ENCODE assay signal across 9 cellular contexts in genomic region chr11:72975778-72976520, GRCh38.
DNase-seq lines count a peak whose midpoint lies in the region; ATAC-seq, FAIRE-seq and TF ChIP-seq lines count a peak whose summit lies in the region.
"Had no signal": no experiment of that assay in that cellular context is flagged by ENCODE, and none has a peak within 500 bp of the region (broad histone marks: within the 10 kb centered on the region; RNA-seq: fewer than 3 reads in every experiment).

No MANE protein-coding gene starts in this region.

- peaks cover 9% of the 10 kb centered on the region for H3K9me3 Mint-ChIP-seq in activated CD8-positive, alpha-beta memory T cell treated with anti-CD3 and anti-CD28 coated beads, Interleukin-2, amount 10 ng/mL, durations not matched to agents 7 days and 5 days (ENCODE audit: low read depth)
- peaks cover 8% of the 10 kb centered on the region for H3K9me3 Mint-ChIP-seq in astrocyte (ENCODE audit: unreplicated experiment)
- H3K9me3 Mint-ChIP-seq in CD4-positive, alpha-beta T cell: no peaks in the 10 kb centered on the region
- H3K9me3 Mint-ChIP-seq in CD8-positive, alpha-beta T cell: peaks cover 4% of the 10 kb centered on the region

- no peak overlapping the region for H2AFZ ChIP-seq in astrocyte (ENCODE audit: low read depth, low read length)

- intact Hi-C loops in kidney (cut with DNase I): no loop called here
- intact Hi-C loops in CD4-positive, alpha-beta T cell (cut with DNase I, micrococcal nuclease): no loop called here
- intact Hi-C loops in CD8-positive, alpha-beta T cell (cut with DNase I, micrococcal nuclease): loop anchor here in 1 of 2 experiments (10.0 kb wide), 1 partner anchor 49 kb away; no protein-coding TSS in a partner anchor

- H3K27me3 ChIP-seq in astrocyte (ENCODE audit: insufficient read depth, low read length) (no peaks in the 10 kb centered on the region), upper lobe of left lung (no peaks in the 10 kb centered on the region)
- H3K27me3 ChIP-seq in CD4-positive, alpha-beta T cell (ENCODE audit: control insufficient read depth, insufficient read depth, low read length): no peaks in the 10 kb centered on the region
- no peaks in the 10 kb centered on the region for H3K27me3 ChIP-seq in CD8-positive, alpha-beta T cell (ENCODE audit: insufficient read depth, low read length)

- H3K9ac ChIP-seq in astrocyte (ENCODE audit: low read length): no peak overlapping the region
- no peak overlapping the region for H3K9ac ChIP-seq in kidney (ENCODE audit: low read length in 2 of 2)

- H3K27me3 Mint-ChIP-seq in activated CD8-positive, alpha-beta memory T cell treated with anti-CD3 and anti-CD28 coated beads, Interleukin-2, amount 10 ng/mL, durations not matched to agents 7 days and 5 days: no peaks in the 10 kb centered on the region
- no peaks in the 10 kb centered on the region for H3K27me3 Mint-ChIP-seq in astrocyte (ENCODE audit: low read depth, unreplicated experiment)
- H3K27me3 Mint-ChIP-seq in CD4-positive, alpha-beta T cell: no peaks in the 10 kb centered on the region
- H3K27me3 Mint-ChIP-seq in CD8-positive, alpha-beta T cell (ENCODE audit: low read depth): no peaks in the 10 kb centered on the region

- no peak overlapping the region for H3K4me3 Mint-ChIP-seq in activated CD8-positive, alpha-beta memory T cell treated with anti-CD3 and anti-CD28 coated beads, Interleukin-2, amount 10 ng/mL, durations not matched to agents 7 days and 5 days
- H3K4me3 Mint-ChIP-seq in astrocyte (ENCODE audit: unreplicated experiment): no peak overlapping the region
- H3K4me3 Mint-ChIP-seq in CD4-positive, alpha-beta T cell: no peak overlapping the region
- H3K4me3 Mint-ChIP-seq in CD8-positive, alpha-beta T cell: no peak overlapping the region

- no peak for DNase-seq in activated CD8-positive, alpha-beta memory T cell treated with anti-CD3 and anti-CD28 coated beads, Interleukin-2, amount 10 ng/mL, durations not matched to agents 7 days and 5 days
- DNase-seq in activated CD8-positive, alpha-beta memory T cell treated with anti-CD3 and anti-CD28 coated beads, Interleukin-2, amount 50 U/mL, for 4 hours: no peak
- DNase-seq in astrocyte (ENCODE audit: low read depth) (peak; percentile 92), kidney (no peak), upper lobe of left lung (no peak), NCI-H2081 treated with DMSO at 0.1 percent for 48 hours (lab: John Stamatoyannopoulos, UW) (no peak)
- DNase-seq in CD4-positive, alpha-beta T cell: no peak
- no peak for DNase-seq in CD8-positive, alpha-beta T cell

- CTCF ChIA-PET in activated CD8-positive, alpha-beta memory T cell treated with anti-CD3 and anti-CD28 coated beads, Interleukin-2, amount 10 ng/mL, durations not matched to agents 7 days and 5 days (lab: Charles Lee): no interaction called here
- CTCF ChIA-PET in CD4-positive, alpha-beta T cell (lab: Charles Lee): no interaction called here
- CTCF ChIA-PET in CD8-positive, alpha-beta T cell (lab: Charles Lee): no interaction called here

- TF ChIP-seq POLR2A in upper lobe of left lung (IDR thresholded peaks at IDR 0.05): no peak

- no peaks in the 10 kb centered on the region for H4K20me1 ChIP-seq in astrocyte (ENCODE audit: insufficient read depth, low read length)

- TF ChIP-seq CTCF in astrocyte (IDR thresholded peaks at IDR 0.05; ENCODE audit: insufficient read depth, low read depth, low read length) (no peak), kidney (IDR thresholded peaks at IDR 0.05; ENCODE audit: borderline replicate concordance, extremely low read depth, insufficient read depth) (no peak), upper lobe of left lung (IDR thresholded peaks at IDR 0.05) (no peak)
- TF ChIP-seq CTCF in CD4-positive, alpha-beta T cell (IDR thresholded peaks at IDR 0.05): no peak
- no peak for TF ChIP-seq CTCF in CD8-positive, alpha-beta T cell (IDR thresholded peaks at IDR 0.05)

- no peak overlapping the region for H3K27ac Mint-ChIP-seq in activated CD8-positive, alpha-beta memory T cell treated with anti-CD3 and anti-CD28 coated beads, Interleukin-2, amount 10 ng/mL, durations not matched to agents 7 days and 5 days
- no peak overlapping the region for H3K27ac Mint-ChIP-seq in astrocyte (ENCODE audit: unreplicated experiment)
- H3K27ac Mint-ChIP-seq in CD4-positive, alpha-beta T cell: no peak overlapping the region
- no peak overlapping the region for H3K27ac Mint-ChIP-seq in CD8-positive, alpha-beta T cell

- no peak overlapping the region for H3K27ac ChIP-seq in astrocyte (ENCODE audit: low read depth, low read length)
- no peak overlapping the region for H3K27ac ChIP-seq in kidney (ENCODE audit: low read depth in 2 of 2, low read length in 2 of 2)
- H3K27ac ChIP-seq in upper lobe of left lung: peak overlapping the region; percentile 65 to 83 (median 80)
- no peak overlapping the region for H3K27ac ChIP-seq in CD4-positive, alpha-beta T cell (ENCODE audit: low read depth, low read length)
- no peak overlapping the region for H3K27ac ChIP-seq in CD8-positive, alpha-beta T cell (ENCODE audit: low read depth, low read length)
- H3K27ac ChIP-seq: C4-2B had no signal

- H3K9me3 ChIP-seq in astrocyte (ENCODE audit: insufficient read depth, low read depth, low read length): no peaks in the 10 kb centered on the region
- H3K9me3 ChIP-seq in kidney (ENCODE audit: control insufficient read depth in 1 of 2, low read length in 2 of 2): no peaks in the 10 kb centered on the region
- H3K9me3 ChIP-seq in upper lobe of left lung: no peaks in the 10 kb centered on the region
- no peaks in the 10 kb centered on the region for H3K9me3 ChIP-seq in CD4-positive, alpha-beta T cell (ENCODE audit: control insufficient read depth, low read length)
- H3K9me3 ChIP-seq in CD8-positive, alpha-beta T cell (ENCODE audit: low read length): no peaks in the 10 kb centered on the region

- no peaks in the 10 kb centered on the region for H3K36me3 ChIP-seq in astrocyte (ENCODE audit: insufficient read depth, low read length)
- H3K36me3 ChIP-seq in kidney (ENCODE audit: control insufficient read depth in 1 of 2, insufficient read depth in 2 of 2, low read length in 2 of 2): no peaks in the 10 kb centered on the region
- peaks cover 0 to 6% (median 0%) of the 10 kb centered on the region in 4 donors for H3K36me3 ChIP-seq in upper lobe of left lung
- H3K36me3 ChIP-seq in CD8-positive, alpha-beta T cell (ENCODE audit: insufficient read depth, low read length): no peaks in the 10 kb centered on the region

- POLR2A ChIA-PET in CD4-positive, alpha-beta T cell (lab: Charles Lee): no interaction called here
- POLR2A ChIA-PET in CD8-positive, alpha-beta T cell (lab: Charles Lee): interaction anchor here (1.1 kb wide), 1 partner anchor 9 kb away, joined by 3 read pairs; no protein-coding TSS in a partner anchor

- peak in 2 of 4 donors; percentile 41 to 56 for TF ChIP-seq EP300 in upper lobe of left lung (IDR thresholded peaks at IDR 0.05)

- no peak overlapping the region for H3K4me3 ChIP-seq in astrocyte (ENCODE audit: insufficient read depth, low read depth, low read length)
- no peak overlapping the region for H3K4me3 ChIP-seq in kidney (ENCODE audit: low read length in 2 of 2)
- no peak overlapping the region for H3K4me3 ChIP-seq in upper lobe of left lung
- no peak overlapping the region for H3K4me3 ChIP-seq in CD8-positive, alpha-beta T cell (ENCODE audit: low read depth, low read length)

- peak overlapping the region; percentile 0 for H3K4me2 ChIP-seq in astrocyte (ENCODE audit: low read length)

- ATAC-seq in activated CD8-positive, alpha-beta memory T cell treated with anti-CD3 and anti-CD28 coated beads, Interleukin-2, amount 10 ng/mL, durations not matched to agents 7 days and 5 days: peak; percentile 27
- peak; percentile 57 to 92 for ATAC-seq in upper lobe of left lung (ENCODE audit: low FRiP score in 2 of 2)
- ATAC-seq in CD4-positive, alpha-beta T cell (ENCODE audit: poor library complexity): no peak
- ATAC-seq in CD8-positive, alpha-beta T cell: no peak

- H3K4me1 ChIP-seq in astrocyte (ENCODE audit: insufficient read depth, low read length) (peaks cover 5% of the 10 kb centered on the region), kidney (ENCODE audit: control insufficient read depth in 1 of 2, insufficient read depth in 1 of 2, low read depth in 1 of 2, low read length in 2 of 2) (no peaks in the 10 kb centered on the region), upper lobe of left lung (peaks cover 7 to 17% (median 14%) of the 10 kb centered on the region in 4 donors)
- no peaks in the 10 kb centered on the region for H3K4me1 ChIP-seq in CD8-positive, alpha-beta T cell (ENCODE audit: insufficient read depth, low read length)

- peaks cover 62% of the 10 kb centered on the region for H3K36me3 Mint-ChIP-seq in activated CD8-positive, alpha-beta memory T cell treated with anti-CD3 and anti-CD28 coated beads, Interleukin-2, amount 10 ng/mL, durations not matched to agents 7 days and 5 days
- H3K36me3 Mint-ChIP-seq in astrocyte (ENCODE audit: low read depth, unreplicated experiment): peaks cover 2% of the 10 kb centered on the region
- peaks cover 83% of the 10 kb centered on the region for H3K36me3 Mint-ChIP-seq in CD4-positive, alpha-beta T cell (ENCODE audit: low read depth)
- peaks cover 62% of the 10 kb centered on the region for H3K36me3 Mint-ChIP-seq in CD8-positive, alpha-beta T cell

- FAIRE-seq in astrocyte (lab: Jason Lieb, UNC) (peak; percentile 45), kidney (lab: Jason Lieb, UNC) (peak; percentile 6)

- peaks cover 35% of the 10 kb centered on the region for H3K4me1 Mint-ChIP-seq in activated CD8-positive, alpha-beta memory T cell treated with anti-CD3 and anti-CD28 coated beads, Interleukin-2, amount 10 ng/mL, durations not matched to agents 7 days and 5 days
- H3K4me1 Mint-ChIP-seq in astrocyte (ENCODE audit: low read depth, unreplicated experiment): peaks cover 4% of the 10 kb centered on the region
- H3K4me1 Mint-ChIP-seq in CD4-positive, alpha-beta T cell (ENCODE audit: low read depth): peaks cover 19% of the 10 kb centered on the region
- H3K4me1 Mint-ChIP-seq in CD8-positive, alpha-beta T cell (ENCODE audit: low read depth): peaks cover 8% of the 10 kb centered on the region

- no peaks in the 10 kb centered on the region for H3K79me2 ChIP-seq in astrocyte (ENCODE audit: insufficient read depth, low read length)

- WGBS in upper lobe of left lung, 2 donors: 36 to 58% methylated on average over 2 to 3 of the region's 3 CpGs

Comparison
In these comparisons a context has a peak if more than half of its experiments do, and no peak if none do; other contexts are left out.
1. ATAC-seq: peak in activated CD8-positive, alpha-beta memory T cell treated with anti-CD3 and anti-CD28 coated beads, Interleukin-2, amount 10 ng/mL, durations not matched to agents 7 days and 5 days (single experiment) and upper lobe of left lung (2 of 2); none in CD4-positive, alpha-beta T cell (single experiment) and CD8-positive, alpha-beta T cell (single experiment).
2. H3K27ac ChIP-seq: peak in upper lobe of left lung (4 of 4); none in astrocyte (single experiment), kidney (0 of 2), CD4-positive, alpha-beta T cell (single experiment) and CD8-positive, alpha-beta T cell (single experiment).